Comparison of ENCODE assay signal across 12 cellular contexts in the genomic region with DNA sequence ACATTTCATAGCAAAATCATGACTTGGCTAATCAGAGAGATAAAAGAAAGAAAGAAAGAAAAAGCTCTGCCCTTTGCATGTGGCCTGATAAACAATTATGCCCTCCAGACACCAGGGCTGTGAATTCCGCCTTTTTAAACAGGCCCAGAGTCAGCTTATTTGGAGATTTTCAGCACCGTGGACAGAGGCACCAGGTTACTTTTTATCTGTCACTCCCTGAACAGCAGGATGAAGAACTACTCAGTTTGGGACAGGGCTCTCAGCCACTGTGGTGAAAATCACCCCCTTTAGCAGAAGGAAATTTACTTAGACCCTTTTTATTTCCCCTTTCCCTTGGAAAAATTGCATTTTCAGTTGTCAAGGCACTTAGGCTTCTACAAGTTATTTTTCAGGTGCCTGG.
DNase-seq lines count a peak whose midpoint lies in the region; ATAC-seq and TF ChIP-seq lines count a peak whose summit lies in the region.
"Had no signal": no experiment of that assay in that cellular context is flagged by ENCODE, and none has a peak within 500 bp of the region (broad histone marks: within the 10 kb centered on the region; RNA-seq: fewer than 3 reads in every experiment).

No MANE protein-coding gene starts in this region.

- H3K4me3 Mint-ChIP-seq in activated CD8-positive, alpha-beta memory T cell treated with anti-CD3 and anti-CD28 coated beads, Interleukin-2, amount 10 ng/mL, durations not matched to agents 7 days and 5 days: no peak overlapping the region

- no peak overlapping the region for H3K27ac ChIP-seq in RWPE1
- H3K27ac ChIP-seq: BLaER1, pancreas had no signal

- CTCF ChIA-PET in RWPE1 (lab: Yijun Ruan, JAX): no interaction called here
- CTCF ChIA-PET in activated CD8-positive, alpha-beta memory T cell treated with anti-CD3 and anti-CD28 coated beads, Interleukin-2, amount 10 ng/mL, durations not matched to agents 7 days and 5 days (lab: Charles Lee): no interaction called here

- H3K27ac Mint-ChIP-seq in activated CD8-positive, alpha-beta memory T cell treated with anti-CD3 and anti-CD28 coated beads, Interleukin-2, amount 10 ng/mL, durations not matched to agents 7 days and 5 days: no peak overlapping the region

- H3K9me3 Mint-ChIP-seq in activated CD8-positive, alpha-beta memory T cell treated with anti-CD3 and anti-CD28 coated beads, Interleukin-2, amount 10 ng/mL, durations not matched to agents 7 days and 5 days (ENCODE audit: low read depth): peaks cover 7% of the 10 kb centered on the region

- DNase-seq in stimulated activated CD4-positive, alpha-beta T cell treated with anti-CD3 and anti-CD28 coated beads, Interleukin-15, amount 100 ng/mL, for 24 hours: peak; percentile 7
- no peak for DNase-seq in stimulated activated CD4-positive, alpha-beta T cell treated with anti-CD3 and anti-CD28 coated beads, Interleukin-4, amount 100 ng/mL, for 4 hours
- DNase-seq in RWPE1 (ENCODE audit: low spot score) (peak; percentile 18), fibroblast of peridontal ligament (ENCODE audit: extremely low read depth) (peak; percentile 3), cortex of kidney (lab: John Stamatoyannopoulos, UW) (no peak)
- no peak for DNase-seq in activated CD8-positive, alpha-beta memory T cell treated with anti-CD3 and anti-CD28 coated beads, Interleukin-2, amount 10 ng/mL, durations not matched to agents 7 days and 5 days
- DNase-seq: anterior cingulate cortex, NCI-H1105 had no signal

- no peaks in the 10 kb centered on the region for H3K4me1 Mint-ChIP-seq in activated CD8-positive, alpha-beta memory T cell treated with anti-CD3 and anti-CD28 coated beads, Interleukin-2, amount 10 ng/mL, durations not matched to agents 7 days and 5 days

- POLR2A ChIA-PET in RWPE1 (lab: Yijun Ruan, JAX; ENCODE audit: low non-redundant PET): no interaction called here

- no peaks in the 10 kb centered on the region for H3K27me3 Mint-ChIP-seq in activated CD8-positive, alpha-beta memory T cell treated with anti-CD3 and anti-CD28 coated beads, Interleukin-2, amount 10 ng/mL, durations not matched to agents 7 days and 5 days

- no peaks in the 10 kb centered on the region for H3K36me3 Mint-ChIP-seq in activated CD8-positive, alpha-beta memory T cell treated with anti-CD3 and anti-CD28 coated beads, Interleukin-2, amount 10 ng/mL, durations not matched to agents 7 days and 5 days

- TF ChIP-seq CTCF in RWPE1 (conservative IDR thresholded peaks at IDR 0.05; ENCODE audit: low read depth): no peak

- ATAC-seq in activated CD8-positive, alpha-beta memory T cell treated with anti-CD3 and anti-CD28 coated beads, Interleukin-2, amount 10 ng/mL, durations not matched to agents 7 days and 5 days: no peak
- ATAC-seq in GM19324 (IDR thresholded peaks at IDR 0.05; ENCODE audit: low FRiP score, unreplicated experiment): no peak
- no peak for ATAC-seq in GM21423 (IDR thresholded peaks at IDR 0.05; ENCODE audit: unreplicated experiment)

Comparison
In these comparisons a context has a peak if more than half of its experiments do, and no peak if none do; other contexts are left out.
1. DNase-seq: peak in stimulated activated CD4-positive, alpha-beta T cell treated with anti-CD3 and anti-CD28 coated beads, Interleukin-15, amount 100 ng/mL, for 24 hours (single experiment), RWPE1 (single experiment) and fibroblast of peridontal ligament (single experiment); none in stimulated activated CD4-positive, alpha-beta T cell treated with anti-CD3 and anti-CD28 coated beads, Interleukin-4, amount 100 ng/mL, for 4 hours (0 of 2), activated CD8-positive, alpha-beta memory T cell treated with anti-CD3 and anti-CD28 coated beads, Interleukin-2, amount 10 ng/mL, durations not matched to agents 7 days and 5 days (single experiment) and cortex of kidney (single experiment).